In the genomic region with DNA sequence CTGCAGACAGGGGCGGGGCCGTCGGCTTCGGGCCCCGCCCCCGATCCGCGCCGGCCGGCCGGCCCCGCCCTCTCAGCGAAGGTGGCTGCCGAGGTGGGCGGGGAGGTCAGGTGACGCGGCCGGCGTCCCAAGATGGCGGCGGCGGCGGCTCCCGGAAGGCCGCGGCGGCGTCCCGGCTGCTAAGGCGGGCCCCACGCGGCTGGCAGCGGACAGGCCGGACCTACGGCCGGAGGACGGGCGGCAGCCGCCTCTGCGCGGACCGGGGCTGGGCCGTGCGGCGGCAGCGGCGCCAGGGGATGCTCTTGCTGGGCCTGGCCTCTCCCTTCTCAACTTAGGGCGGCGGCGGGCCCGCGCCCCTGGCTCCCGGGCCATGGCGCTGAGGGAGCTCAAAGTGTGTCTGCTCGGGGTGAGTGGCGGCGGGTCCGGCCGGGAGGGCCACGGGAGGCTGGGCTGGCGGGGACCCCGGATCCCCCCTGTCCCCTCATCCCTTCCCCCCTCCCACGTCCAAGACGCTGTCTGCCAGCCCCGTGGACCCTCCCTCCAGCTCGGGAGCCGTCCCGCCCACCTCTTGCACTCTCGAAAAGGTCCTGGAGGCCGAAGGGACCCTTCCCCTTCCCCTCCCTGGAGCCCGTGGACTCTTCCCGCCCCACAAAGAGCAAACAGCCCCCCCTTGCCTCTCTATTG, we compare ENCODE assay signal across 8 cellular contexts. TPM values are rescaled to one million over a fixed set of nuclear protein-coding genes. Genes with fewer than 3 reads are reported as not detected.
DNase-seq lines count a peak whose midpoint lies in the region; ATAC-seq and TF ChIP-seq lines count a peak whose summit lies in the region.

A gene with protein sequence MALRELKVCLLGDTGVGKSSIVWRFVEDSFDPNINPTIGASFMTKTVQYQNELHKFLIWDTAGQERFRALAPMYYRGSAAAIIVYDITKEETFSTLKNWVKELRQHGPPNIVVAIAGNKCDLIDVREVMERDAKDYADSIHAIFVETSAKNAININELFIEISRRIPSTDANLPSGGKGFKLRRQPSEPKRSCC (plus strand): TSS at position 109 of the 684 bp plus-strand sequence. CDS start 262 bp downstream, at position 371.

- POLR2A ChIA-PET in WTC11 (lab: Charles Lee), result interaction anchor here (0.6 kb wide), 2 partner anchors 79 to 1807 kb away, joined by 3 read pairs; a partner anchor contains a TSS

- CTCF ChIA-PET in WTC11 (lab: Charles Lee), result interaction anchor here (0.8 to 1.2 kb wide), 5 partner anchors 50 to 138 kb away, joined by 3 to 4 read pairs (median 3); no protein-coding TSS in a partner anchor

- ATAC-seq in HG02798 (IDR thresholded peaks at IDR 0.05; ENCODE audit: poor library complexity, unreplicated experiment), result peak; percentile 84
- peak; percentile 76 for ATAC-seq in WTC11

- H3K36me3 ChIP-seq in spleen, result peaks cover 0 to 32% (median 18%) of the 10 kb centered on the region in 6 donors

- no peaks in the 10 kb centered on the region for H3K27me3 Mint-ChIP-seq in WTC11 (ENCODE audit: low read depth)

- intact Hi-C loops in spleen (cut with DNase I; ENCODE audit: low total_unique reads), result no loop called here

- peaks cover 15% of the 10 kb centered on the region for H3K36me3 Mint-ChIP-seq in WTC11

- 0 to 1% (median 1%) methylated on average over 19 to 72 of the region's 72 CpGs for WGBS in spleen, 5 donors

- H3K27ac Mint-ChIP-seq in WTC11, result peak within 1 kb of the TSS; percentile 32; the same call in 1 of the 2 replicates

- peaks cover 28 to 84% (median 66%) of the 10 kb centered on the region in 6 donors for H3K4me1 ChIP-seq in spleen

- no peaks in the 10 kb centered on the region for H3K9me3 ChIP-seq in spleen

- peaks cover 15% of the 10 kb centered on the region for H3K4me1 Mint-ChIP-seq in WTC11

- peak within 1 kb of the TSS; percentile 78 to 96 (median 90) for H3K27ac ChIP-seq in spleen

- no peaks in the 10 kb centered on the region for H3K9me3 Mint-ChIP-seq in WTC11

- TF ChIP-seq CTCF in WTC11 (IDR thresholded peaks at IDR 0.05) (no peak), cardiac fibroblast (IDR thresholded peaks at IDR 0.05; ENCODE audit: low read depth, low read length) (no peak), spleen (IDR thresholded peaks at IDR 0.05 in 8 of 11, conservative IDR thresholded peaks at IDR 0.05 in 3 of 11) (no peak)

- peak in 2 of 3 donors; percentile 66 to 74 for TF ChIP-seq POLR2A in spleen (IDR thresholded peaks at IDR 0.05)

- peak within 1 kb of the TSS; percentile 85 for H3K4me3 Mint-ChIP-seq in WTC11

- peak within 1 kb of the TSS; percentile 83 to 84 for H3K4me3 ChIP-seq in cardiac fibroblast (replicated peaks in 1 of 2; ENCODE audit: low read depth in 2 of 2, low read length in 2 of 2)
- H3K4me3 ChIP-seq in spleen, result peak within 1 kb of the TSS; percentile 91 to 100 (median 97)

- H3K27me3 ChIP-seq in spleen (replicated peaks in 1 of 7), result no peaks in the 10 kb centered on the region

- DNase-seq in NCI-H1694 treated with DMSO at 0.1 percent for 48 hours (lab: John Stamatoyannopoulos, UW) (peak; percentile 3), NCI-H1694 (lab: John Stamatoyannopoulos, UW) (no peak), NCI-H2029 treated with DMSO at 0.1 percent for 48 hours (lab: John Stamatoyannopoulos, UW) (peak; percentile 9), WTC11 (ENCODE audit: low spot score) (peak; percentile 73), cardiac fibroblast (ENCODE audit: low read depth in 2 of 2) (peak; percentile 78 to 92), iris pigment epithelial cell (ENCODE audit: low read depth) (peak; percentile 82), spleen (peak; percentile 97)

TF ChIP-seq in WTC11, 78 proteins besides CTCF, POLR2A, EP300 and RAD21 (continues in another document):
- TF ChIP-seq ZNF317 (CRISPR knock-in tag; IDR thresholded peaks at IDR 0.05; ENCODE audit: borderline replicate concordance, low read depth) (no peak), ATF1 (CRISPR knock-in tag; IDR thresholded peaks at IDR 0.05) (no peak), ESRRA (CRISPR knock-in tag; IDR thresholded peaks at IDR 0.05; ENCODE audit: borderline replicate concordance) (no peak), KAT7 (CRISPR knock-in tag; IDR thresholded peaks at IDR 0.05; ENCODE audit: borderline replicate concordance) (no peak), ZNF138 (CRISPR knock-in tag; conservative IDR thresholded peaks at IDR 0.05) (no peak), FOXP1 (CRISPR knock-in tag; IDR thresholded peaks at IDR 0.05; ENCODE audit: borderline replicate concordance) (peak; percentile 65), TP53 (CRISPR knock-in tag; IDR thresholded peaks at IDR 0.05) (no peak), NFATC4 (CRISPR knock-in tag; IDR thresholded peaks at IDR 0.05) (no peak), NR2C2 (CRISPR knock-in tag; IDR thresholded peaks at IDR 0.05) (no peak)
- TF ChIP-seq, protein P1, sequence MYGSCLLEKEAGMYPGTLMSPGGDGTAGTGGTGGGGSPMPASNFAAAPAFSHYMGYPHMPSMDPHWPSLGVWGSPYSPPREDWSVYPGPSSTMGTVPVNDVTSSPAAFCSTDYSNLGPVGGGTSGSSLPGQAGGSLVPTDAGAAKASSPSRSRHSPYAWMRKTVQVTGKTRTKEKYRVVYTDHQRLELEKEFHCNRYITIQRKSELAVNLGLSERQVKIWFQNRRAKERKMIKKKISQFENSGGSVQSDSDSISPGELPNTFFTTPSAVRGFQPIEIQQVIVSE (CRISPR knock-in tag; IDR thresholded peaks at IDR 0.05; ENCODE audit: borderline replicate concordance), result no peak
- TF ChIP-seq, protein P2, sequence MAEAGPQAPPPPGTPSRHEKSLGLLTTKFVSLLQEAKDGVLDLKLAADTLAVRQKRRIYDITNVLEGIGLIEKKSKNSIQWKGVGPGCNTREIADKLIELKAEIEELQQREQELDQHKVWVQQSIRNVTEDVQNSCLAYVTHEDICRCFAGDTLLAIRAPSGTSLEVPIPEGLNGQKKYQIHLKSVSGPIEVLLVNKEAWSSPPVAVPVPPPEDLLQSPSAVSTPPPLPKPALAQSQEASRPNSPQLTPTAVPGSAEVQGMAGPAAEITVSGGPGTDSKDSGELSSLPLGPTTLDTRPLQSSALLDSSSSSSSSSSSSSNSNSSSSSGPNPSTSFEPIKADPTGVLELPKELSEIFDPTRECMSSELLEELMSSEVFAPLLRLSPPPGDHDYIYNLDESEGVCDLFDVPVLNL (CRISPR knock-in tag; IDR thresholded peaks at IDR 0.05; ENCODE audit: borderline replicate concordance, low read depth), result no peak
- TF ChIP-seq, protein P3, sequence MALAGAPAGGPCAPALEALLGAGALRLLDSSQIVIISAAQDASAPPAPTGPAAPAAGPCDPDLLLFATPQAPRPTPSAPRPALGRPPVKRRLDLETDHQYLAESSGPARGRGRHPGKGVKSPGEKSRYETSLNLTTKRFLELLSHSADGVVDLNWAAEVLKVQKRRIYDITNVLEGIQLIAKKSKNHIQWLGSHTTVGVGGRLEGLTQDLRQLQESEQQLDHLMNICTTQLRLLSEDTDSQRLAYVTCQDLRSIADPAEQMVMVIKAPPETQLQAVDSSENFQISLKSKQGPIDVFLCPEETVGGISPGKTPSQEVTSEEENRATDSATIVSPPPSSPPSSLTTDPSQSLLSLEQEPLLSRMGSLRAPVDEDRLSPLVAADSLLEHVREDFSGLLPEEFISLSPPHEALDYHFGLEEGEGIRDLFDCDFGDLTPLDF (CRISPR knock-in tag; IDR thresholded peaks at IDR 0.05), result no peak
- TF ChIP-seq, protein P4, sequence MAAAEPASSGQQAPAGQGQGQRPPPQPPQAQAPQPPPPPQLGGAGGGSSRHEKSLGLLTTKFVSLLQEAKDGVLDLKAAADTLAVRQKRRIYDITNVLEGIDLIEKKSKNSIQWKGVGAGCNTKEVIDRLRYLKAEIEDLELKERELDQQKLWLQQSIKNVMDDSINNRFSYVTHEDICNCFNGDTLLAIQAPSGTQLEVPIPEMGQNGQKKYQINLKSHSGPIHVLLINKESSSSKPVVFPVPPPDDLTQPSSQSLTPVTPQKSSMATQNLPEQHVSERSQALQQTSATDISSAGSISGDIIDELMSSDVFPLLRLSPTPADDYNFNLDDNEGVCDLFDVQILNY (CRISPR knock-in tag; IDR thresholded peaks at IDR 0.05), result no peak
- TF ChIP-seq, protein P5, sequence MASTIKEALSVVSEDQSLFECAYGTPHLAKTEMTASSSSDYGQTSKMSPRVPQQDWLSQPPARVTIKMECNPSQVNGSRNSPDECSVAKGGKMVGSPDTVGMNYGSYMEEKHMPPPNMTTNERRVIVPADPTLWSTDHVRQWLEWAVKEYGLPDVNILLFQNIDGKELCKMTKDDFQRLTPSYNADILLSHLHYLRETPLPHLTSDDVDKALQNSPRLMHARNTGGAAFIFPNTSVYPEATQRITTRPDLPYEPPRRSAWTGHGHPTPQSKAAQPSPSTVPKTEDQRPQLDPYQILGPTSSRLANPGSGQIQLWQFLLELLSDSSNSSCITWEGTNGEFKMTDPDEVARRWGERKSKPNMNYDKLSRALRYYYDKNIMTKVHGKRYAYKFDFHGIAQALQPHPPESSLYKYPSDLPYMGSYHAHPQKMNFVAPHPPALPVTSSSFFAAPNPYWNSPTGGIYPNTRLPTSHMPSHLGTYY (CRISPR knock-in tag; IDR thresholded peaks at IDR 0.05), result no peak
- TF ChIP-seq, protein P6, sequence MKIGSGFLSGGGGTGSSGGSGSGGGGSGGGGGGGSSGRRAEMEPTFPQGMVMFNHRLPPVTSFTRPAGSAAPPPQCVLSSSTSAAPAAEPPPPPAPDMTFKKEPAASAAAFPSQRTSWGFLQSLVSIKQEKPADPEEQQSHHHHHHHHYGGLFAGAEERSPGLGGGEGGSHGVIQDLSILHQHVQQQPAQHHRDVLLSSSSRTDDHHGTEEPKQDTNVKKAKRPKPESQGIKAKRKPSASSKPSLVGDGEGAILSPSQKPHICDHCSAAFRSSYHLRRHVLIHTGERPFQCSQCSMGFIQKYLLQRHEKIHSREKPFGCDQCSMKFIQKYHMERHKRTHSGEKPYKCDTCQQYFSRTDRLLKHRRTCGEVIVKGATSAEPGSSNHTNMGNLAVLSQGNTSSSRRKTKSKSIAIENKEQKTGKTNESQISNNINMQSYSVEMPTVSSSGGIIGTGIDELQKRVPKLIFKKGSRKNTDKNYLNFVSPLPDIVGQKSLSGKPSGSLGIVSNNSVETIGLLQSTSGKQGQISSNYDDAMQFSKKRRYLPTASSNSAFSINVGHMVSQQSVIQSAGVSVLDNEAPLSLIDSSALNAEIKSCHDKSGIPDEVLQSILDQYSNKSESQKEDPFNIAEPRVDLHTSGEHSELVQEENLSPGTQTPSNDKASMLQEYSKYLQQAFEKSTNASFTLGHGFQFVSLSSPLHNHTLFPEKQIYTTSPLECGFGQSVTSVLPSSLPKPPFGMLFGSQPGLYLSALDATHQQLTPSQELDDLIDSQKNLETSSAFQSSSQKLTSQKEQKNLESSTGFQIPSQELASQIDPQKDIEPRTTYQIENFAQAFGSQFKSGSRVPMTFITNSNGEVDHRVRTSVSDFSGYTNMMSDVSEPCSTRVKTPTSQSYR (CRISPR knock-in tag; IDR thresholded peaks at IDR 0.05), result no peak

RNA-seq across cellular contexts. Expression of the gene that starts here (rescaled TPM):
- 5.7 to 6.6 TPM (median 6.0 TPM) in 3 replicates for total RNA-seq in WTC11 (2021)
- 10 to 100 TPM; 14.9 to 22.6 (median 21.0) TPM for total RNA-seq in spleen
- 1 to 10 TPM; 4.2 to 6.4 (median 4.8) TPM for polyA plus RNA-seq in spleen
